ENCODE assay signal across 8 cellular contexts in genomic region chr2:102240640-102241370, GRCh38. TPM values are rescaled to one million over a fixed set of nuclear protein-coding genes. Genes with fewer than 3 reads are reported as not detected.
DNase-seq lines count a peak whose midpoint lies in the region; ATAC-seq and TF ChIP-seq lines count a peak whose summit lies in the region.

No MANE protein-coding gene starts in this region.

- no peaks in the 10 kb centered on the region for H3K27me3 Mint-ChIP-seq in activated CD4-positive, alpha-beta T cell treated with anti-CD3 and anti-CD28 coated beads for 36 hours

- H3K27me3 ChIP-seq in left lung, result no peaks in the 10 kb centered on the region

- TF ChIP-seq CTCF in AG10803 (conservative IDR thresholded peaks at IDR 0.05; ENCODE audit: low read length), result peak; percentile 99
- TF ChIP-seq CTCF in choroid plexus epithelial cell (conservative IDR thresholded peaks at IDR 0.05; ENCODE audit: low read depth, low read length), result peak; percentile 100
- peak; percentile 97 to 99 for TF ChIP-seq CTCF in left lung (IDR thresholded peaks at IDR 0.05)

- peaks cover 8 to 57% of the 10 kb centered on the region in 2 donors for H3K4me1 ChIP-seq in left lung

- peaks cover 5% of the 10 kb centered on the region for H3K36me3 Mint-ChIP-seq in activated CD4-positive, alpha-beta T cell treated with anti-CD3 and anti-CD28 coated beads for 36 hours (ENCODE audit: low read depth)

- POLR2A ChIA-PET in activated CD4-positive, alpha-beta T cell treated with anti-CD3 and anti-CD28 coated beads for 36 hours (lab: Charles Lee), result interaction anchor here (0.6 to 1.5 kb wide), 7 partner anchors 10 to 358 kb away, joined by 3 to 4 read pairs (median 3); no protein-coding TSS in a partner anchor

- H3K4me3 Mint-ChIP-seq in activated CD4-positive, alpha-beta T cell treated with anti-CD3 and anti-CD28 coated beads for 36 hours, result peak overlapping the region; percentile 15

- CTCF ChIA-PET in activated CD4-positive, alpha-beta T cell treated with anti-CD3 and anti-CD28 coated beads for 36 hours (lab: Charles Lee), result interaction anchor here (0.6 to 5.4 kb wide), 113 partner anchors 8 to 823 kb away, joined by 3 to 71 read pairs (median 5); partner anchors contain the start of genes IL18R1 and IL1RL2

- H3K36me3 ChIP-seq in left lung, result no peaks in the 10 kb centered on the region

- H3K9me3 ChIP-seq in left lung, result no peaks in the 10 kb centered on the region

- intact Hi-C loops in activated CD4-positive, alpha-beta T cell treated with anti-CD3 and anti-CD28 coated beads for 36 hours (cut with DNase I, micrococcal nuclease), result loop anchor here (1.0 to 5.0 kb wide), 9 partner anchors 54 to 822 kb away; partner anchors contain the start of gene IL1RL2 (in 1 of the 2)
- intact Hi-C loops in left lung (cut with DNase I), result loop anchor here in 1 of 2 donors (5.0 to 10.0 kb wide), 2 partner anchors 234 to 356 kb away; no protein-coding TSS in a partner anchor

- DNase-seq in AG10803 (ENCODE audit: low read depth), result peak; percentile 98
- DNase-seq in NCI-H460 (ENCODE audit: extremely low read depth, low read depth), result peak; percentile 96
- DNase-seq in activated CD4-positive, alpha-beta T cell treated with anti-CD3 and anti-CD28 coated beads for 36 hours, result peak; percentile 94
- peak; percentile 99 for DNase-seq in choroid plexus epithelial cell (ENCODE audit: low read depth)
- DNase-seq in left lung, result peak; percentile 93 to 98
- peak; percentile 81 for DNase-seq in stimulated activated CD4-positive, alpha-beta T cell treated with anti-CD3 and anti-CD28 coated beads, Interleukin-2, amount 100 ng/mL, for 4 hours (ENCODE audit: low read depth)

- peaks cover 42% of the 10 kb centered on the region for H3K4me1 Mint-ChIP-seq in activated CD4-positive, alpha-beta T cell treated with anti-CD3 and anti-CD28 coated beads for 36 hours

- H3K4me3 ChIP-seq in AG10803 (ENCODE audit: low read length) (peak overlapping the region; percentile 5), choroid plexus epithelial cell (ENCODE audit: low read depth, low read length) (no peak overlapping the region), left lung (no peak overlapping the region)

- H3K9me3 Mint-ChIP-seq in activated CD4-positive, alpha-beta T cell treated with anti-CD3 and anti-CD28 coated beads for 36 hours (ENCODE audit: low read depth), result peaks cover 4% of the 10 kb centered on the region

- H3K27ac Mint-ChIP-seq in activated CD4-positive, alpha-beta T cell treated with anti-CD3 and anti-CD28 coated beads for 36 hours, result peak overlapping the region; percentile 84

- ATAC-seq in GM18907 (IDR thresholded peaks at IDR 0.05; ENCODE audit: unreplicated experiment), result peak; percentile 96
- peak; percentile 88 for ATAC-seq in HG03139 (IDR thresholded peaks at IDR 0.05; ENCODE audit: unreplicated experiment)
- peak; percentile 94 for ATAC-seq in activated CD4-positive, alpha-beta T cell treated with anti-CD3 and anti-CD28 coated beads for 36 hours
- ATAC-seq in left lung, result peak; percentile 99

- H3K27ac ChIP-seq in left lung, result peak overlapping the region; percentile 67 to 78

RNA-seq across cellular contexts. Expression of gene IL1RL2, which starts 54.0 kb away (rescaled TPM):
- not detected in 2 replicates for total RNA-seq in NCI-H460 (2014; rRNA removed; shearing (Covaris generic))
- polyA plus RNA-seq in NCI-H460 (2014; cell fraction: nucleus; rRNA removed), result not detected in 2 replicates
- total RNA-seq in activated CD4-positive, alpha-beta T cell treated with anti-CD3 and anti-CD28 coated beads for 36 hours, result 1 to 10 TPM; 1.5 to 1.7 TPM
- 1 to 10 TPM; 1.5 to 2.5 TPM for total RNA-seq in left lung
